In genomic region chr7:44547536-44548221, GRCh38 we compare ENCODE assay signal across 1 cellular context.
TF ChIP-seq lines count a peak whose summit lies in the region.

No MANE protein-coding gene starts in this region.

TF ChIP-seq in HepG2, 621 proteins besides CTCF, POLR2A, EP300 and RAD21 (continues in another document):
- 0 out of 2 replicates have a peak, but pooled peaks have one; percentile 19 for TF ChIP-seq HOMEZ (CRISPR knock-in tag; IDR thresholded peaks at IDR 0.05; ENCODE audit: low read depth)
- TF ChIP-seq, protein P1, sequence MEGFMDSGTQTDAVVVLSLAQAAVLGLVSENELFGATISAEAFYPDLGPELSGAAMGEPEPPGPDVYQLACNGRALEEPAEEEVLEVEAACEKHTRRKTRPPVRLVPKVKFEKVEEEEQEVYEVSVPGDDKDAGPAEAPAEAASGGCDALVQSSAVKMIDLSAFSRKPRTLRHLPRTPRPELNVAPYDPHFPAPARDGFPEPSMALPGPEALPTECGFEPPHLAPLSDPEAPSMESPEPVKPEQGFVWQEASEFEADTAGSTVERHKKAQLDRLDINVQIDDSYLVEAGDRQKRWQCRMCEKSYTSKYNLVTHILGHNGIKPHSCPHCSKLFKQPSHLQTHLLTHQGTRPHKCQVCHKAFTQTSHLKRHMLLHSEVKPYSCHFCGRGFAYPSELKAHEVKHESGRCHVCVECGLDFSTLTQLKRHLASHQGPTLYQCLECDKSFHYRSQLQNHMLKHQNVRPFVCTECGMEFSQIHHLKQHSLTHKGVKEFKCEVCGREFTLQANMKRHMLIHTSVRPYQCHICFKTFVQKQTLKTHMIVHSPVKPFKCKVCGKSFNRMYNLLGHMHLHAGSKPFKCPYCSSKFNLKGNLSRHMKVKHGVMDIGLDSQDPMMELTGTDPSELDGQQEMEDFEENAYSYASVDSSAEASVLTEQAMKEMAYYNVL (CRISPR knock-in tag; IDR thresholded peaks at IDR 0.05; ENCODE audit: borderline replicate concordance) = peak; percentile 75; the same call in 1 of the 2 replicates
- no peak for TF ChIP-seq LCORL (IDR thresholded peaks at IDR 0.05)
- TF ChIP-seq LCORL (CRISPR knock-in tag; IDR thresholded peaks at IDR 0.05) = 0 out of 2 replicates have a peak, but pooled peaks have one; percentile 36
- TF ChIP-seq FOSL2 (CRISPR knock-in tag; IDR thresholded peaks at IDR 0.05) = 0 out of 2 replicates have a peak, but pooled peaks have one; percentile 17
- no peak for TF ChIP-seq JUN (CRISPR knock-in tag; IDR thresholded peaks at IDR 0.05)
- TF ChIP-seq HMG20A (CRISPR knock-in tag; IDR thresholded peaks at IDR 0.05; ENCODE audit: borderline replicate concordance) = 0 out of 2 replicates have a peak, but pooled peaks have one; percentile 28
- TF ChIP-seq, protein P2, sequence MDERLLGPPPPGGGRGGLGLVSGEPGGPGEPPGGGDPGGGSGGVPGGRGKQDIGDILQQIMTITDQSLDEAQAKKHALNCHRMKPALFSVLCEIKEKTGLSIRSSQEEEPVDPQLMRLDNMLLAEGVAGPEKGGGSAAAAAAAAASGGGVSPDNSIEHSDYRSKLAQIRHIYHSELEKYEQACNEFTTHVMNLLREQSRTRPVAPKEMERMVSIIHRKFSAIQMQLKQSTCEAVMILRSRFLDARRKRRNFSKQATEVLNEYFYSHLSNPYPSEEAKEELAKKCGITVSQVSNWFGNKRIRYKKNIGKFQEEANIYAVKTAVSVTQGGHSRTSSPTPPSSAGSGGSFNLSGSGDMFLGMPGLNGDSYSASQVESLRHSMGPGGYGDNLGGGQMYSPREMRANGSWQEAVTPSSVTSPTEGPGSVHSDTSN (CRISPR knock-in tag; IDR thresholded peaks at IDR 0.05) = no peak
- TF ChIP-seq SALL1 (CRISPR knock-in tag; IDR thresholded peaks at IDR 0.05) = peak; percentile 64
- TF ChIP-seq ZNF672 (CRISPR knock-in tag; IDR thresholded peaks at IDR 0.05) = no peak
- peak; percentile 35 for TF ChIP-seq TEAD3 (CRISPR knock-in tag; optimal IDR thresholded peaks at IDR 0.05; ENCODE audit: borderline replicate concordance)
- TF ChIP-seq HNF4A (CRISPR knock-in tag; IDR thresholded peaks at IDR 0.05) = 0 out of 2 replicates have a peak, but pooled peaks have one; percentile 6
- TF ChIP-seq NR2F6 (IDR thresholded peaks at IDR 0.05) = no peak
- TF ChIP-seq NR2F6 (CRISPR knock-in tag; IDR thresholded peaks at IDR 0.05) = 0 out of 2 replicates have a peak, but pooled peaks have one; percentile 27
- TF ChIP-seq THAP8 (CRISPR knock-in tag; IDR thresholded peaks at IDR 0.05; ENCODE audit: borderline replicate concordance) = no peak
- peak; percentile 36; the same call in 1 of the 2 replicates for TF ChIP-seq MAX (IDR thresholded peaks at IDR 0.05)
- no peak for TF ChIP-seq TP53 (CRISPR knock-in tag; conservative IDR thresholded peaks at IDR 0.05)
- no peak for TF ChIP-seq RFXAP (CRISPR knock-in tag; IDR thresholded peaks at IDR 0.05; ENCODE audit: borderline replicate concordance)
- TF ChIP-seq SAP130 (CRISPR knock-in tag; IDR thresholded peaks at IDR 0.05; ENCODE audit: low read depth) = peak; percentile 38; the same call in 1 of the 2 replicates
- TF ChIP-seq, protein P3, sequence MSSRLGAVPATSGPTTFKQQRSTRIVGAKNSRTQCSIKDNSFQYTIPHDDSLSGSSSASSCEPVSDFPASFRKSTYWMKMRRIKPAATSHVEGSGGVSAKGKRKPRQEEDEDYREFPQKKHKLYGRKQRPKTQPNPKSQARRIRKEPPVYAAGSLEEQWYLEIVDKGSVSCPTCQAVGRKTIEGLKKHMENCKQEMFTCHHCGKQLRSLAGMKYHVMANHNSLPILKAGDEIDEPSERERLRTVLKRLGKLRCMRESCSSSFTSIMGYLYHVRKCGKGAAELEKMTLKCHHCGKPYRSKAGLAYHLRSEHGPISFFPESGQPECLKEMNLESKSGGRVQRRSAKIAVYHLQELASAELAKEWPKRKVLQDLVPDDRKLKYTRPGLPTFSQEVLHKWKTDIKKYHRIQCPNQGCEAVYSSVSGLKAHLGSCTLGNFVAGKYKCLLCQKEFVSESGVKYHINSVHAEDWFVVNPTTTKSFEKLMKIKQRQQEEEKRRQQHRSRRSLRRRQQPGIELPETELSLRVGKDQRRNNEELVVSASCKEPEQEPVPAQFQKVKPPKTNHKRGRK (CRISPR knock-in tag; IDR thresholded peaks at IDR 0.05) = peak; percentile 99
- peak; percentile 73 for TF ChIP-seq RARA (CRISPR knock-in tag; IDR thresholded peaks at IDR 0.05)
- TF ChIP-seq MLXIP (CRISPR knock-in tag; IDR thresholded peaks at IDR 0.05; ENCODE audit: borderline replicate concordance) = no peak
- TF ChIP-seq SKI (IDR thresholded peaks at IDR 0.05; ENCODE audit: partially characterized antibody) = peak; percentile 23
- TF ChIP-seq ZBED4 (CRISPR knock-in tag; IDR thresholded peaks at IDR 0.05; ENCODE audit: borderline replicate concordance) = no peak
- 0 out of 2 replicates have a peak, but pooled peaks have one; percentile 12 for TF ChIP-seq GATAD2A (CRISPR knock-in tag; IDR thresholded peaks at IDR 0.05)
- TF ChIP-seq, protein P4, sequence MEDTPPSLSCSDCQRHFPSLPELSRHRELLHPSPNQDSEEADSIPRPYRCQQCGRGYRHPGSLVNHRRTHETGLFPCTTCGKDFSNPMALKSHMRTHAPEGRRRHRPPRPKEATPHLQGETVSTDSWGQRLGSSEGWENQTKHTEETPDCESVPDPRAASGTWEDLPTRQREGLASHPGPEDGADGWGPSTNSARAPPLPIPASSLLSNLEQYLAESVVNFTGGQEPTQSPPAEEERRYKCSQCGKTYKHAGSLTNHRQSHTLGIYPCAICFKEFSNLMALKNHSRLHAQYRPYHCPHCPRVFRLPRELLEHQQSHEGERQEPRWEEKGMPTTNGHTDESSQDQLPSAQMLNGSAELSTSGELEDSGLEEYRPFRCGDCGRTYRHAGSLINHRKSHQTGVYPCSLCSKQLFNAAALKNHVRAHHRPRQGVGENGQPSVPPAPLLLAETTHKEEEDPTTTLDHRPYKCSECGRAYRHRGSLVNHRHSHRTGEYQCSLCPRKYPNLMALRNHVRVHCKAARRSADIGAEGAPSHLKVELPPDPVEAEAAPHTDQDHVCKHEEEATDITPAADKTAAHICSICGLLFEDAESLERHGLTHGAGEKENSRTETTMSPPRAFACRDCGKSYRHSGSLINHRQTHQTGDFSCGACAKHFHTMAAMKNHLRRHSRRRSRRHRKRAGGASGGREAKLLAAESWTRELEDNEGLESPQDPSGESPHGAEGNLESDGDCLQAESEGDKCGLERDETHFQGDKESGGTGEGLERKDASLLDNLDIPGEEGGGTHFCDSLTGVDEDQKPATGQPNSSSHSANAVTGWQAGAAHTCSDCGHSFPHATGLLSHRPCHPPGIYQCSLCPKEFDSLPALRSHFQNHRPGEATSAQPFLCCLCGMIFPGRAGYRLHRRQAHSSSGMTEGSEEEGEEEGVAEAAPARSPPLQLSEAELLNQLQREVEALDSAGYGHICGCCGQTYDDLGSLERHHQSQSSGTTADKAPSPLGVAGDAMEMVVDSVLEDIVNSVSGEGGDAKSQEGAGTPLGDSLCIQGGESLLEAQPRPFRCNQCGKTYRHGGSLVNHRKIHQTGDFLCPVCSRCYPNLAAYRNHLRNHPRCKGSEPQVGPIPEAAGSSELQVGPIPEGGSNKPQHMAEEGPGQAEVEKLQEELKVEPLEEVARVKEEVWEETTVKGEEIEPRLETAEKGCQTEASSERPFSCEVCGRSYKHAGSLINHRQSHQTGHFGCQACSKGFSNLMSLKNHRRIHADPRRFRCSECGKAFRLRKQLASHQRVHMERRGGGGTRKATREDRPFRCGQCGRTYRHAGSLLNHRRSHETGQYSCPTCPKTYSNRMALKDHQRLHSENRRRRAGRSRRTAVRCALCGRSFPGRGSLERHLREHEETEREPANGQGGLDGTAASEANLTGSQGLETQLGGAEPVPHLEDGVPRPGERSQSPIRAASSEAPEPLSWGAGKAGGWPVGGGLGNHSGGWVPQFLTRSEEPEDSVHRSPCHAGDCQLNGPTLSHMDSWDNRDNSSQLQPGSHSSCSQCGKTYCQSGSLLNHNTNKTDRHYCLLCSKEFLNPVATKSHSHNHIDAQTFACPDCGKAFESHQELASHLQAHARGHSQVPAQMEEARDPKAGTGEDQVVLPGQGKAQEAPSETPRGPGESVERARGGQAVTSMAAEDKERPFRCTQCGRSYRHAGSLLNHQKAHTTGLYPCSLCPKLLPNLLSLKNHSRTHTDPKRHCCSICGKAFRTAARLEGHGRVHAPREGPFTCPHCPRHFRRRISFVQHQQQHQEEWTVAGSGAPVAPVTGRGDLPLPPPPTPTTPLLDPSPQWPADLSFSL (CRISPR knock-in tag; IDR thresholded peaks at IDR 0.05) = peak; percentile 71; the same call in 1 of the 2 replicates
- no peak for TF ChIP-seq HNRNPUL1 (IDR thresholded peaks at IDR 0.05; ENCODE audit: low read depth, low read length)
- TF ChIP-seq, protein P5, sequence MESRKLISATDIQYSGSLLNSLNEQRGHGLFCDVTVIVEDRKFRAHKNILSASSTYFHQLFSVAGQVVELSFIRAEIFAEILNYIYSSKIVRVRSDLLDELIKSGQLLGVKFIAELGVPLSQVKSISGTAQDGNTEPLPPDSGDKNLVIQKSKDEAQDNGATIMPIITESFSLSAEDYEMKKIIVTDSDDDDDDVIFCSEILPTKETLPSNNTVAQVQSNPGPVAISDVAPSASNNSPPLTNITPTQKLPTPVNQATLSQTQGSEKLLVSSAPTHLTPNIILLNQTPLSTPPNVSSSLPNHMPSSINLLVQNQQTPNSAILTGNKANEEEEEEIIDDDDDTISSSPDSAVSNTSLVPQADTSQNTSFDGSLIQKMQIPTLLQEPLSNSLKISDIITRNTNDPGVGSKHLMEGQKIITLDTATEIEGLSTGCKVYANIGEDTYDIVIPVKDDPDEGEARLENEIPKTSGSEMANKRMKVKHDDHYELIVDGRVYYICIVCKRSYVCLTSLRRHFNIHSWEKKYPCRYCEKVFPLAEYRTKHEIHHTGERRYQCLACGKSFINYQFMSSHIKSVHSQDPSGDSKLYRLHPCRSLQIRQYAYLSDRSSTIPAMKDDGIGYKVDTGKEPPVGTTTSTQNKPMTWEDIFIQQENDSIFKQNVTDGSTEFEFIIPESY (CRISPR knock-in tag; IDR thresholded peaks at IDR 0.05) = no peak
- TF ChIP-seq, protein P6, sequence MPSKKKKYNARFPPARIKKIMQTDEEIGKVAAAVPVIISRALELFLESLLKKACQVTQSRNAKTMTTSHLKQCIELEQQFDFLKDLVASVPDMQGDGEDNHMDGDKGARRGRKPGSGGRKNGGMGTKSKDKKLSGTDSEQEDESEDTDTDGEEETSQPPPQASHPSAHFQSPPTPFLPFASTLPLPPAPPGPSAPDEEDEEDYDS (CRISPR knock-in tag; IDR thresholded peaks at IDR 0.05) = no peak
